ENCODE assay signal across 1 cellular context in the genomic region with DNA sequence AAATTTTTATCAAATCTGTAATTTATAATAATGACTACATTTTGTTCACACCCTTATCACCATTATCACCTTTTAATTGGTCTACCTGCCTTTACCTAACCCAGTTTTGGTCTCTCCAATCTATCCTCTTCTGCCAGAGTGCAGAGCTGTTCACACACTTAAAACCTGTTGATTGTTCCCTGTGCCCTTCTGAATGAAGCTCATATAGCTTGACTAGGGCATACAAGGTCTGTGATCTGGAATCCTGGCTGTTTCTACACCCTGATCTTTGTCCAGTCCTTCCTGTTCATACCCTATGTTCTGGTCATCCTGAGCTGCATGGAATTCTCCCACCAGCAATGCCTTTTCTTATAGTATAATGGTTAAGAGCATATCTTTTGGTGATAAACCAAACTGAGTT.
TF ChIP-seq lines count a peak whose summit lies in the region.

No MANE protein-coding gene starts in this region.

TF ChIP-seq in WTC11, 78 proteins besides CTCF, POLR2A, EP300 and RAD21 (continued from another document):
- TF ChIP-seq, protein P1, sequence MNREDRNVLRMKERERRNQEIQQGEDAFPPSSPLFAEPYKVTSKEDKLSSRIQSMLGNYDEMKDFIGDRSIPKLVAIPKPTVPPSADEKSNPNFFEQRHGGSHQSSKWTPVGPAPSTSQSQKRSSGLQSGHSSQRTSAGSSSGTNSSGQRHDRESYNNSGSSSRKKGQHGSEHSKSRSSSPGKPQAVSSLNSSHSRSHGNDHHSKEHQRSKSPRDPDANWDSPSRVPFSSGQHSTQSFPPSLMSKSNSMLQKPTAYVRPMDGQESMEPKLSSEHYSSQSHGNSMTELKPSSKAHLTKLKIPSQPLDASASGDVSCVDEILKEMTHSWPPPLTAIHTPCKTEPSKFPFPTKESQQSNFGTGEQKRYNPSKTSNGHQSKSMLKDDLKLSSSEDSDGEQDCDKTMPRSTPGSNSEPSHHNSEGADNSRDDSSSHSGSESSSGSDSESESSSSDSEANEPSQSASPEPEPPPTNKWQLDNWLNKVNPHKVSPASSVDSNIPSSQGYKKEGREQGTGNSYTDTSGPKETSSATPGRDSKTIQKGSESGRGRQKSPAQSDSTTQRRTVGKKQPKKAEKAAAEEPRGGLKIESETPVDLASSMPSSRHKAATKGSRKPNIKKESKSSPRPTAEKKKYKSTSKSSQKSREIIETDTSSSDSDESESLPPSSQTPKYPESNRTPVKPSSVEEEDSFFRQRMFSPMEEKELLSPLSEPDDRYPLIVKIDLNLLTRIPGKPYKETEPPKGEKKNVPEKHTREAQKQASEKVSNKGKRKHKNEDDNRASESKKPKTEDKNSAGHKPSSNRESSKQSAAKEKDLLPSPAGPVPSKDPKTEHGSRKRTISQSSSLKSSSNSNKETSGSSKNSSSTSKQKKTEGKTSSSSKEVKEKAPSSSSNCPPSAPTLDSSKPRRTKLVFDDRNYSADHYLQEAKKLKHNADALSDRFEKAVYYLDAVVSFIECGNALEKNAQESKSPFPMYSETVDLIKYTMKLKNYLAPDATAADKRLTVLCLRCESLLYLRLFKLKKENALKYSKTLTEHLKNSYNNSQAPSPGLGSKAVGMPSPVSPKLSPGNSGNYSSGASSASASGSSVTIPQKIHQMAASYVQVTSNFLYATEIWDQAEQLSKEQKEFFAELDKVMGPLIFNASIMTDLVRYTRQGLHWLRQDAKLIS (CRISPR knock-in tag; IDR thresholded peaks at IDR 0.05; ENCODE audit: borderline replicate concordance): no peak
- TF ChIP-seq GTF2I (CRISPR knock-in tag; conservative IDR thresholded peaks at IDR 0.05) (no peak), ZNF671 (CRISPR knock-in tag; IDR thresholded peaks at IDR 0.05) (no peak), PRRX2 (CRISPR knock-in tag; IDR thresholded peaks at IDR 0.05) (no peak), GRHL2 (CRISPR knock-in tag; IDR thresholded peaks at IDR 0.05; ENCODE audit: insufficient replicate concordance, severe bottlenecking) (no peak), ZNF423 (CRISPR knock-in tag; IDR thresholded peaks at IDR 0.05) (no peak), USF1 (CRISPR knock-in tag; IDR thresholded peaks at IDR 0.05) (no peak), SOX15 (CRISPR knock-in tag; IDR thresholded peaks at IDR 0.05) (no peak), ARID4B (CRISPR knock-in tag; IDR thresholded peaks at IDR 0.05; ENCODE audit: borderline replicate concordance) (no peak), ZNF138 (CRISPR knock-in tag; conservative IDR thresholded peaks at IDR 0.05) (no peak), ZNF263 (CRISPR knock-in tag; IDR thresholded peaks at IDR 0.05; ENCODE audit: low read depth) (no peak), NFE2L1 (CRISPR knock-in tag; IDR thresholded peaks at IDR 0.05) (no peak), CBFB (CRISPR knock-in tag; IDR thresholded peaks at IDR 0.05; ENCODE audit: low read depth) (no peak)
- TF ChIP-seq, protein P2, sequence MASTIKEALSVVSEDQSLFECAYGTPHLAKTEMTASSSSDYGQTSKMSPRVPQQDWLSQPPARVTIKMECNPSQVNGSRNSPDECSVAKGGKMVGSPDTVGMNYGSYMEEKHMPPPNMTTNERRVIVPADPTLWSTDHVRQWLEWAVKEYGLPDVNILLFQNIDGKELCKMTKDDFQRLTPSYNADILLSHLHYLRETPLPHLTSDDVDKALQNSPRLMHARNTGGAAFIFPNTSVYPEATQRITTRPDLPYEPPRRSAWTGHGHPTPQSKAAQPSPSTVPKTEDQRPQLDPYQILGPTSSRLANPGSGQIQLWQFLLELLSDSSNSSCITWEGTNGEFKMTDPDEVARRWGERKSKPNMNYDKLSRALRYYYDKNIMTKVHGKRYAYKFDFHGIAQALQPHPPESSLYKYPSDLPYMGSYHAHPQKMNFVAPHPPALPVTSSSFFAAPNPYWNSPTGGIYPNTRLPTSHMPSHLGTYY (CRISPR knock-in tag; IDR thresholded peaks at IDR 0.05): no peak
- TF ChIP-seq, protein P3, sequence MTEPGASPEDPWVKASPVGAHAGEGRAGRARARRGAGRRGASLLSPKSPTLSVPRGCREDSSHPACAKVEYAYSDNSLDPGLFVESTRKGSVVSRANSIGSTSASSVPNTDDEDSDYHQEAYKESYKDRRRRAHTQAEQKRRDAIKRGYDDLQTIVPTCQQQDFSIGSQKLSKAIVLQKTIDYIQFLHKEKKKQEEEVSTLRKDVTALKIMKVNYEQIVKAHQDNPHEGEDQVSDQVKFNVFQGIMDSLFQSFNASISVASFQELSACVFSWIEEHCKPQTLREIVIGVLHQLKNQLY (CRISPR knock-in tag; IDR thresholded peaks at IDR 0.05): no peak
- TF ChIP-seq, protein P4, sequence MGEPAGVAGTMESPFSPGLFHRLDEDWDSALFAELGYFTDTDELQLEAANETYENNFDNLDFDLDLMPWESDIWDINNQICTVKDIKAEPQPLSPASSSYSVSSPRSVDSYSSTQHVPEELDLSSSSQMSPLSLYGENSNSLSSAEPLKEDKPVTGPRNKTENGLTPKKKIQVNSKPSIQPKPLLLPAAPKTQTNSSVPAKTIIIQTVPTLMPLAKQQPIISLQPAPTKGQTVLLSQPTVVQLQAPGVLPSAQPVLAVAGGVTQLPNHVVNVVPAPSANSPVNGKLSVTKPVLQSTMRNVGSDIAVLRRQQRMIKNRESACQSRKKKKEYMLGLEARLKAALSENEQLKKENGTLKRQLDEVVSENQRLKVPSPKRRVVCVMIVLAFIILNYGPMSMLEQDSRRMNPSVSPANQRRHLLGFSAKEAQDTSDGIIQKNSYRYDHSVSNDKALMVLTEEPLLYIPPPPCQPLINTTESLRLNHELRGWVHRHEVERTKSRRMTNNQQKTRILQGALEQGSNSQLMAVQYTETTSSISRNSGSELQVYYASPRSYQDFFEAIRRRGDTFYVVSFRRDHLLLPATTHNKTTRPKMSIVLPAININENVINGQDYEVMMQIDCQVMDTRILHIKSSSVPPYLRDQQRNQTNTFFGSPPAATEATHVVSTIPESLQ (CRISPR knock-in tag; IDR thresholded peaks at IDR 0.05): no peak
